In genomic region chr1:112713466-112714312, GRCh38 we compare ENCODE assay signal across 7 cellular contexts. TPM values are rescaled to one million over a fixed set of nuclear protein-coding genes. Genes with fewer than 3 reads are reported as not detected.
DNase-seq lines count a peak whose midpoint lies in the region; ATAC-seq and TF ChIP-seq lines count a peak whose summit lies in the region.

No MANE protein-coding gene starts in this region.

- peak overlapping the region; percentile 4 to 85 (median 50) for H3K27ac Mint-ChIP-seq in IgD-negative memory B cell
- H3K27ac Mint-ChIP-seq in mesothelial cell of epicardium: no peak overlapping the region

- ATAC-seq in GM19455 (IDR thresholded peaks at IDR 0.05; ENCODE audit: unreplicated experiment) (no peak), HG03280 (IDR thresholded peaks at IDR 0.05; ENCODE audit: unreplicated experiment) (no peak)

- TF ChIP-seq CTCF in astrocyte of the spinal cord (IDR thresholded peaks at IDR 0.05; ENCODE audit: low read depth, low read length) (no peak), mesothelial cell of epicardium (IDR thresholded peaks at IDR 0.05; ENCODE audit: unreplicated experiment) (no peak)

- H3K9me3 Mint-ChIP-seq in IgD-negative memory B cell (no peaks in the 10 kb centered on the region), mesothelial cell of epicardium (no peaks in the 10 kb centered on the region)

- DNase-seq in GM19238 (ENCODE audit: insufficient read length, low spot score): peak; percentile 62
- DNase-seq in astrocyte of the spinal cord (ENCODE audit: low read depth, low spot score): no peak
- no peak for DNase-seq in mesothelial cell of epicardium (ENCODE audit: low spot score in 2 of 2, unreplicated experiment in 2 of 2)
- no peak for DNase-seq in MG63

- H3K4me1 Mint-ChIP-seq in IgD-negative memory B cell: peaks cover 14 to 21% (median 14%) of the 10 kb centered on the region in 3 donors
- peaks cover 18% of the 10 kb centered on the region for H3K4me1 Mint-ChIP-seq in mesothelial cell of epicardium

- no peaks in the 10 kb centered on the region for H3K36me3 Mint-ChIP-seq in IgD-negative memory B cell
- no peaks in the 10 kb centered on the region for H3K36me3 Mint-ChIP-seq in mesothelial cell of epicardium

- no peaks in the 10 kb centered on the region for H3K36me3 ChIP-seq in MG63

- in situ Hi-C loops in astrocyte of the spinal cord (cut with HindIII; ENCODE audit: low sequenced_read_pairs): no loop called here

- H3K4me3 ChIP-seq in astrocyte of the spinal cord (ENCODE audit: low read depth, low read length) (peak overlapping the region; percentile 63), MG63 (no peak overlapping the region; the same call in 1 of the 2 replicates)

- H3K4me3 Mint-ChIP-seq in IgD-negative memory B cell (peak overlapping the region; percentile 62 to 95 (median 90)), mesothelial cell of epicardium (peak overlapping the region; percentile 79)

- H3K27me3 Mint-ChIP-seq in IgD-negative memory B cell (no peaks in the 10 kb centered on the region), mesothelial cell of epicardium (ENCODE audit: low read depth) (peaks cover 34% of the 10 kb centered on the region)

- peaks cover 5% of the 10 kb centered on the region; the same call in 1 of the 2 replicates for H3K27me3 ChIP-seq in MG63

- H3K9me3 ChIP-seq in MG63: no peaks in the 10 kb centered on the region

RNA-seq across cellular contexts. Expression of gene PPM1J, which starts 1.4 kb away (rescaled TPM):
- polyA plus RNA-seq in IgD-negative memory B cell: 1.4 TPM
- total RNA-seq in mesothelial cell of epicardium: 4.3 to 4.7 TPM (median 4.4 TPM) in 3 replicates
- total RNA-seq in MG63 (2014; rRNA removed; shearing (Covaris generic); ENCODE audit: low replicate concordance): 2.4 and 2.7 TPM in 2 replicates

RNA-seq across cellular contexts. Expression of gene RHOC, which starts 6.8 kb away (rescaled TPM):
- polyA plus RNA-seq in IgD-negative memory B cell: 41.8 TPM
- 159 to 163 TPM (median 162 TPM) in 3 replicates for total RNA-seq in mesothelial cell of epicardium
- total RNA-seq in MG63 (2014; rRNA removed; shearing (Covaris generic); ENCODE audit: low replicate concordance): 568 and 693 TPM in 2 replicates

RNA-seq across cellular contexts. Expression of gene MOV10, which starts 39.2 kb away (rescaled TPM):
- 5.6 TPM for polyA plus RNA-seq in IgD-negative memory B cell
- 145 to 163 TPM (median 154 TPM) in 3 replicates for total RNA-seq in mesothelial cell of epicardium
- total RNA-seq in MG63 (2014; rRNA removed; shearing (Covaris generic); ENCODE audit: low replicate concordance): 25.6 and 39.7 TPM in 2 replicates
